8 cellular contexts compared by ENCODE assay signal in genomic region chr10:68720793-68721672, GRCh38. TPM values are rescaled to one million over a fixed set of nuclear protein-coding genes. Genes with fewer than 3 reads are reported as not detected.
A peak's percentile ranks its signal among the peaks of the same experiment; 100 is the strongest.
DNase-seq lines count a peak whose midpoint lies in the region; ATAC-seq, FAIRE-seq and TF ChIP-seq lines count a peak whose summit lies in the region.

TSS of gene CCAR1 (plus strand) at chr10:68721239. CDS start at chr10:68722505, 1,266 bp downstream.

- TF ChIP-seq CTCF in chondrocyte (IDR thresholded peaks at IDR 0.05) (no peak), keratinocyte (optimal IDR thresholded peaks at IDR 0.05 in 1 of 3, IDR thresholded peaks at IDR 0.05 in 1 of 3, conservative IDR thresholded peaks at IDR 0.05 in 1 of 3; ENCODE audit: extremely low read depth in 1 of 3, insufficient read depth in 2 of 3, low read length in 3 of 3) (no peak)

- H3K27ac ChIP-seq in keratinocyte (ENCODE audit: control insufficient read depth, insufficient read depth, low read length), result peak within 1 kb of the TSS; percentile 90

- dilution Hi-C loops in keratinocyte (cut with MboI; ENCODE audit: extremely low pct_ligation_motif_present, low sequenced_read_pairs), result no loop called here

- no peaks in the 10 kb centered on the region for H3K27me3 Mint-ChIP-seq in chondrocyte (ENCODE audit: low read depth)

- peak; percentile 97 to 98 for DNase-seq in AML-193 (lab: John Stamatoyannopoulos, UW)
- DNase-seq in NCI-H510A treated with DMSO at 0.1 percent for 48 hours (lab: John Stamatoyannopoulos, UW), result peak; percentile 98
- DNase-seq in activated CD4-positive, alpha-beta T cell treated with anti-CD3 and anti-CD28 coated beads for 24 hours (ENCODE audit: low read depth in 2 of 2), result peak; percentile 94 to 97
- DNase-seq in chondrocyte (ENCODE audit: low spot score), result peak; percentile 99
- peak; percentile 85 for DNase-seq in keratinocyte (ENCODE audit: low read depth, low spot score)
- DNase-seq in stimulated activated CD4-positive, alpha-beta T cell treated with anti-CD3 and anti-CD28 coated beads, Interleukin-15, amount 100 ng/mL, for 1 hour (ENCODE audit: low read depth in 1 of 2, low spot score in 1 of 2), result peak; percentile 93 to 95

- peaks cover 35% of the 10 kb centered on the region for H3K79me2 ChIP-seq in keratinocyte (ENCODE audit: control insufficient read depth, insufficient read depth, low read length)

- peak within 1 kb of the TSS; percentile 95 for H3K4me3 Mint-ChIP-seq in chondrocyte (ENCODE audit: unreplicated experiment)

- H3K4me2 ChIP-seq in keratinocyte (ENCODE audit: control insufficient read depth, extremely low read depth, insufficient read depth, low read depth, low read length), result peak within 1 kb of the TSS; percentile 99

- peaks cover 6 to 8% of the 10 kb centered on the region in 2 experiments for H3K36me3 ChIP-seq in keratinocyte (ENCODE audit: control insufficient read depth in 2 of 2, extremely low read depth in 1 of 2, insufficient read depth in 2 of 2, low read length in 2 of 2)

- H3K4me1 ChIP-seq in keratinocyte (ENCODE audit: control insufficient read depth, extremely low read depth, insufficient read depth, low read length), result peaks cover 9% of the 10 kb centered on the region

- peak within 1 kb of the TSS; percentile 99 for H3K27ac Mint-ChIP-seq in chondrocyte (ENCODE audit: unreplicated experiment)

- H3K36me3 Mint-ChIP-seq in chondrocyte (ENCODE audit: low read depth), result peaks cover 13% of the 10 kb centered on the region

- H3K4me1 Mint-ChIP-seq in chondrocyte (ENCODE audit: low read depth), result peaks cover 15% of the 10 kb centered on the region

- no peaks in the 10 kb centered on the region for H4K20me1 ChIP-seq in keratinocyte (ENCODE audit: control insufficient read depth, extremely low read depth, insufficient read depth, low read length)

- no peaks in the 10 kb centered on the region for H3K27me3 ChIP-seq in keratinocyte (ENCODE audit: control insufficient read depth, extremely low read depth, insufficient read depth, low read length)

- peak; percentile 78 for TF ChIP-seq POLR2A in GM19193 (IDR thresholded peaks at IDR 0.05; ENCODE audit: extremely low read depth, insufficient read depth, insufficient read length)

- peak within 1 kb of the TSS; percentile 96 for H3K9ac ChIP-seq in keratinocyte (ENCODE audit: control insufficient read depth, extremely low read depth, insufficient read depth, low read length)

- H3K9me3 Mint-ChIP-seq in chondrocyte (ENCODE audit: low read depth), result no peaks in the 10 kb centered on the region

- FAIRE-seq in keratinocyte (lab: Jason Lieb, UNC), result peak; percentile 23

- H2AFZ ChIP-seq in keratinocyte (ENCODE audit: control insufficient read depth, low read length), result peak within 1 kb of the TSS; percentile 84

- H3K9me1 ChIP-seq in keratinocyte (ENCODE audit: control insufficient read depth, extremely low read depth, insufficient read depth, low read length), result no peaks in the 10 kb centered on the region

- no peaks in the 10 kb centered on the region for H3K9me3 ChIP-seq in keratinocyte (ENCODE audit: control insufficient read depth, low read depth, low read length)

- peak within 1 kb of the TSS; percentile 93 to 98 (median 95) for H3K4me3 ChIP-seq in keratinocyte (ENCODE audit: control insufficient read depth in 2 of 3, extremely low read depth in 1 of 3, insufficient read depth in 2 of 3, low read depth in 1 of 3, low read length in 3 of 3)

- ATAC-seq in HG03439 (IDR thresholded peaks at IDR 0.05; ENCODE audit: unreplicated experiment), result peak; percentile 99

RNA-seq across cellular contexts. Expression of gene CCAR1, which starts in this region (rescaled TPM):
- 46.2 to 57.6 TPM (median 54.8 TPM) in 3 replicates for total RNA-seq in chondrocyte
- 59.1 to 71.9 TPM (median 70.1 TPM) in 3 replicates for polyA plus RNA-seq in keratinocyte
- polyA plus RNA-seq in keratinocyte (2011; ENCODE audit: low read depth), result 255 TPM
- 25.7 and 49.7 TPM in 2 replicates for polyA plus RNA-seq in keratinocyte (2011; cell fraction: cytosol; rRNA removed)
- polyA plus RNA-seq in keratinocyte (2011; cell fraction: nucleus; rRNA removed), result 95.7 and 116 TPM in 2 replicates
- 37.7 and 47.3 TPM in 2 replicates for polyA plus RNA-seq in keratinocyte (2012; ENCODE audit: low replicate concordance)
- polyA minus RNA-seq in keratinocyte, result 32.1 to 125 TPM (median 109 TPM) in 3 replicates
- 17.8 TPM for polyA minus RNA-seq in keratinocyte (2011; cell fraction: cytosol; rRNA and poly(A)+ RNA removed)
- 40.5 and 68.0 TPM in 2 replicates for polyA minus RNA-seq in keratinocyte (2011; cell fraction: nucleus; rRNA and poly(A)+ RNA removed)

Comparison
In these comparisons a context has a peak if more than half of its experiments do, and no peak if none do; other contexts are left out.
1. Peak in every context shown above with its lines: DNase-seq, ATAC-seq, H3K4me3 ChIP-seq and H3K27ac ChIP-seq.